8 cellular contexts compared by ENCODE assay signal in genomic region chr13:41054212-41054877, GRCh38. TPM values are rescaled to one million over a fixed set of nuclear protein-coding genes. Genes with fewer than 3 reads are reported as not detected.
DNase-seq lines count a peak whose midpoint lies in the region; ATAC-seq and TF ChIP-seq lines count a peak whose summit lies in the region.

No MANE protein-coding gene starts in this region.

- TF ChIP-seq RAD21 in neural cell (conservative IDR thresholded peaks at IDR 0.05), result peak; percentile 58

- no peak overlapping the region for H2AFZ ChIP-seq in neural cell (ENCODE audit: low read depth, low read length)

- TF ChIP-seq EP300 in neural cell (conservative IDR thresholded peaks at IDR 0.05; ENCODE audit: poor library complexity, severe bottlenecking), result no peak

- intact Hi-C loops in esophagus squamous epithelium (cut with DNase I) (no loop called here), posterior vena cava (cut with DNase I) (loop anchor here in 1 of 2 donors (10.0 kb wide), 1 partner anchor 70 kb away; no protein-coding TSS in a partner anchor)

- no peak overlapping the region for H3K4me2 ChIP-seq in neural cell (ENCODE audit: low read length)

- no peak for TF ChIP-seq POLR2A in esophagus squamous epithelium (IDR thresholded peaks at IDR 0.05)

- no peaks in the 10 kb centered on the region for H3K36me3 ChIP-seq in esophagus squamous epithelium
- H3K36me3 ChIP-seq in neural cell (ENCODE audit: insufficient read depth, low read length), result no peaks in the 10 kb centered on the region

- no peaks in the 10 kb centered on the region for H4K20me1 ChIP-seq in neural cell (ENCODE audit: insufficient read depth)

- TF ChIP-seq CTCF in LNCaP clone FGC (IDR thresholded peaks at IDR 0.05; ENCODE audit: control insufficient read depth, extremely low read depth, insufficient read depth) (peak; percentile 41), VCaP (conservative IDR thresholded peaks at IDR 0.05) (peak; percentile 70), esophagus squamous epithelium (IDR thresholded peaks at IDR 0.05) (peak; percentile 36 to 66 (median 50)), neural cell (IDR thresholded peaks at IDR 0.05; ENCODE audit: poor library complexity, severe bottlenecking) (peak; percentile 65)

- H3K9me2 ChIP-seq in neural cell (ENCODE audit: insufficient read depth, low read length), result no peaks in the 10 kb centered on the region

- H3K9me3 ChIP-seq in esophagus squamous epithelium (no peaks in the 10 kb centered on the region), neural cell (ENCODE audit: low read length) (no peaks in the 10 kb centered on the region)

- H3F3A ChIP-seq in neural cell (ENCODE audit: insufficient read depth, low read length, poor library complexity, severe bottlenecking), result peaks cover 6% of the 10 kb centered on the region

- H3K79me2 ChIP-seq in neural cell (replicated peaks; ENCODE audit: insufficient read depth, low read length), result no peaks in the 10 kb centered on the region

- H3K27me3 ChIP-seq in esophagus squamous epithelium (no peaks in the 10 kb centered on the region), neural cell (ENCODE audit: insufficient read depth, low read depth, low read length) (no peaks in the 10 kb centered on the region)

- peaks cover 22 to 96% (median 50%) of the 10 kb centered on the region in 3 donors for H3K4me1 ChIP-seq in esophagus squamous epithelium

- DNase-seq in A172 (ENCODE audit: low spot score) (peak; percentile 66), EH (ENCODE audit: low read depth) (peak; percentile 85), LNCaP clone FGC (ENCODE audit: low read depth) (no peak), esophagus squamous epithelium (lab: John Stamatoyannopoulos, UW) (no peak), posterior vena cava (ENCODE audit: low spot score) (no peak)

- H3K9ac ChIP-seq in neural cell (ENCODE audit: low read length), result no peak overlapping the region

- H3K4me3 ChIP-seq in LNCaP clone FGC (ENCODE audit: low read depth, low read length) (no peak overlapping the region), esophagus squamous epithelium (no peak overlapping the region), neural cell (ENCODE audit: low read length) (no peak overlapping the region)

- no peak for ATAC-seq in GM19324 (IDR thresholded peaks at IDR 0.05; ENCODE audit: low FRiP score, unreplicated experiment)

- WGBS in esophagus squamous epithelium, 2 donors, result 42 to 50% methylated on average over 9 of the region's 9 CpGs

- no peak overlapping the region for H3K27ac ChIP-seq in VCaP
- peak overlapping the region in 2 of 4 donors; percentile 59 to 68 for H3K27ac ChIP-seq in esophagus squamous epithelium
- H3K27ac ChIP-seq in neural cell (ENCODE audit: low read length), result no peak overlapping the region

TF ChIP-seq in neural cell, 6 proteins besides CTCF, POLR2A, EP300 and RAD21:
- TF ChIP-seq EZH2 (IDR thresholded peaks at IDR 0.05; ENCODE audit: borderline replicate concordance, insufficient read depth, low read length, poor library complexity, severe bottlenecking) (no peak), SMC3 (conservative IDR thresholded peaks at IDR 0.05; ENCODE audit: poor library complexity) (peak; percentile 67)

RNA-seq across cellular contexts. Expression of gene WBP4, which starts 7.0 kb away (rescaled TPM):
- total RNA-seq in A172 (2014; rRNA removed; shearing (Covaris generic)), result 10.6 and 11.9 TPM in 2 replicates
- 10 to 100 TPM in 1 of 4 donors, 1 to 10 TPM in 3; 6.1 to 12.6 (median 7.1) TPM for total RNA-seq in esophagus squamous epithelium
- 13.8 and 19.0 TPM in 2 replicates for polyA plus RNA-seq in neural cell
- 15.3 and 15.6 TPM in 2 replicates for polyA minus RNA-seq in neural cell
- 10 to 100 TPM; 12.6 to 12.9 TPM for total RNA-seq in posterior vena cava

RNA-seq across cellular contexts. Expression of gene ELF1, which starts 35.2 kb away (rescaled TPM):
- total RNA-seq in A172 (2014; rRNA removed; shearing (Covaris generic)), result 6.9 and 8.8 TPM in 2 replicates
- 10 to 100 TPM; 61.9 to 84.5 (median 71.5) TPM for total RNA-seq in esophagus squamous epithelium
- polyA plus RNA-seq in neural cell, result 1.1 and 2.0 TPM in 2 replicates
- polyA minus RNA-seq in neural cell, result 6.6 and 8.7 TPM in 2 replicates
- 10 to 100 TPM; 56.2 to 56.3 TPM for total RNA-seq in posterior vena cava

Comparison
In these comparisons a context has a peak if more than half of its experiments do, and no peak if none do; other contexts are left out.
1. DNase-seq: peak in A172 (single experiment) and EH (single experiment); none in LNCaP clone FGC (single experiment), esophagus squamous epithelium (single experiment) and posterior vena cava (single experiment).
2. Peak in every context shown above with its lines, with median percentiles within 50 percentile points of each other: CTCF ChIP-seq.